In genomic region chr1:41713557-41714327, GRCh38 we compare ENCODE assay signal across 10 cellular contexts.
A peak's percentile ranks its signal among the peaks of the same experiment; 100 is the strongest.
DNase-seq lines count a peak whose midpoint lies in the region; ATAC-seq and TF ChIP-seq lines count a peak whose summit lies in the region.
"Had no signal": no experiment of that assay in that cellular context is flagged by ENCODE, and none has a peak within 500 bp of the region (broad histone marks: within the 10 kb centered on the region; RNA-seq: fewer than 3 reads in every experiment).

No MANE protein-coding gene starts in this region.

- no peak overlapping the region for H3K27ac ChIP-seq in upper lobe of right lung

- H3K4me1 Mint-ChIP-seq in activated naive CD4-positive, alpha-beta T cell treated with anti-CD3 and anti-CD28 coated beads for 36 hours (ENCODE audit: low read depth), result peaks cover 13% of the 10 kb centered on the region

- peak overlapping the region; percentile 27 for H3K27ac Mint-ChIP-seq in activated naive CD4-positive, alpha-beta T cell treated with anti-CD3 and anti-CD28 coated beads for 36 hours
- H3K27ac Mint-ChIP-seq: CD4-positive, CD25-positive, alpha-beta regulatory T cell had no signal

- TF ChIP-seq CTCF in upper lobe of right lung (IDR thresholded peaks at IDR 0.05), result no peak

- peaks cover under 1% of the 10 kb centered on the region for H3K4me1 ChIP-seq in upper lobe of right lung

- no peaks in the 10 kb centered on the region for H3K36me3 ChIP-seq in upper lobe of right lung

- H3K4me3 ChIP-seq in upper lobe of right lung, result no peak overlapping the region

- CTCF ChIA-PET in activated naive CD4-positive, alpha-beta T cell treated with anti-CD3 and anti-CD28 coated beads for 36 hours (lab: Charles Lee), result interaction anchor here (1.4 kb wide), 1 partner anchor 9 kb away, joined by 4 read pairs; no protein-coding TSS in a partner anchor

- H3K9me3 Mint-ChIP-seq in activated naive CD4-positive, alpha-beta T cell treated with anti-CD3 and anti-CD28 coated beads for 36 hours, result no peaks in the 10 kb centered on the region
- H3K9me3 Mint-ChIP-seq: CD4-positive, CD25-positive, alpha-beta regulatory T cell had no signal

- ATAC-seq in upper lobe of right lung (no peak), GM18858 (IDR thresholded peaks at IDR 0.05; ENCODE audit: unreplicated experiment) (no peak)

- H3K27me3 Mint-ChIP-seq in activated naive CD4-positive, alpha-beta T cell treated with anti-CD3 and anti-CD28 coated beads for 36 hours (ENCODE audit: low read depth), result no peaks in the 10 kb centered on the region
- H3K27me3 Mint-ChIP-seq: CD4-positive, CD25-positive, alpha-beta regulatory T cell had no signal

- intact Hi-C loops in activated naive CD4-positive, alpha-beta T cell treated with anti-CD3 and anti-CD28 coated beads for 36 hours (cut with micrococcal nuclease), result no loop called here
- intact Hi-C loops in upper lobe of right lung (cut with DNase I), result no loop called here

- H3K4me3 Mint-ChIP-seq in activated naive CD4-positive, alpha-beta T cell treated with anti-CD3 and anti-CD28 coated beads for 36 hours, result no peak overlapping the region
- H3K4me3 Mint-ChIP-seq: CD4-positive, CD25-positive, alpha-beta regulatory T cell had no signal

- no peak for DNase-seq in activated naive CD4-positive, alpha-beta T cell treated with anti-CD3 and anti-CD28 coated beads for 36 hours
- DNase-seq in activated naive CD4-positive, alpha-beta T cell (lab: John Stamatoyannopoulos, UW), result no peak
- DNase-seq in T1000 (lab: John Stamatoyannopoulos, UW), result peak; percentile 64
- peak; percentile 90 for DNase-seq in hepatic stellate cell (ENCODE audit: low spot score)
- DNase-seq in upper lobe of right lung, result peak; percentile 22
- no peak for DNase-seq in medulla oblongata (ENCODE audit: extremely low spot score)
- no peak for DNase-seq in HuH-7 (ENCODE audit: low spot score)
- DNase-seq: CD4-positive, CD25-positive, alpha-beta regulatory T cell; effector CD8-positive, alpha-beta T cell had no signal

- no peaks in the 10 kb centered on the region for H3K9me3 ChIP-seq in upper lobe of right lung

- H3K36me3 Mint-ChIP-seq in activated naive CD4-positive, alpha-beta T cell treated with anti-CD3 and anti-CD28 coated beads for 36 hours (ENCODE audit: low read depth), result no peaks in the 10 kb centered on the region
- H3K36me3 Mint-ChIP-seq: CD4-positive, CD25-positive, alpha-beta regulatory T cell had no signal

- no peaks in the 10 kb centered on the region for H3K27me3 ChIP-seq in upper lobe of right lung

Comparison
In these comparisons a context has a peak if more than half of its experiments do, and no peak if none do; other contexts are left out.
1. DNase-seq: peak in T1000 (single experiment), hepatic stellate cell (single experiment) and upper lobe of right lung (single experiment); none in activated naive CD4-positive, alpha-beta T cell treated with anti-CD3 and anti-CD28 coated beads for 36 hours (single experiment), activated naive CD4-positive, alpha-beta T cell (0 of 4), medulla oblongata (single experiment) and HuH-7 (single experiment).